Comparison of ENCODE assay signal across 20 cellular contexts in the genomic region with DNA sequence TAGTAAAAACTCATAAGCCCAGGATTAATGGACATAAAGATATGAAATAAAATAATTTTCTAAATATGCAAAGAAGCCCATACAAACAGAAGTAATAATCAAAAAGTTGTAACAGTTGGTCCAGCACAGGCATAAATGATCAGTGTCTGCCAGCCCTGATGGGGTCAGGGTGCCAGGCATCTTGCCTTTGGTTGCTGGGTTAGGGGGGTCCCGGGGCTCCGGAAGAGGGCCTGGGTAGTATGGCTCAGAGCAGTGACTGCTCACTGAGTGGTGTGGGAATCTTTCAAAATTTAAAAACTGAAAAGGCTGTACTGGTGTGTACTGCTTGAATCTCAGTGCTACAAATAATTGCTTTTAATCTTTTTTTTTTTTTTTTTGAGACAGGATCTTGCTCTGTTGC. TPM values are rescaled to one million over a fixed set of nuclear protein-coding genes. Genes with fewer than 3 reads are reported as not detected.
A peak's percentile ranks its signal among the peaks of the same experiment; 100 is the strongest.
DNase-seq lines count a peak whose midpoint lies in the region; ATAC-seq and TF ChIP-seq lines count a peak whose summit lies in the region.
"Had no signal": no experiment of that assay in that cellular context is flagged by ENCODE, and none has a peak within 500 bp of the region (broad histone marks: within the 10 kb centered on the region; RNA-seq: fewer than 3 reads in every experiment).

No MANE protein-coding gene starts in this region.

- H3K27ac ChIP-seq in layer of hippocampus (ENCODE audit: low read depth, low read length), result peak overlapping the region; percentile 95
- H3K27ac ChIP-seq in Peyer's patch, result peak overlapping the region in 1 of 4 donors; percentile 80
- H3K27ac ChIP-seq: WERI-Rb-1 had no signal

- no peak for DNase-seq in CD14-positive monocyte (ENCODE audit: low spot score)
- no peak for DNase-seq in adipocyte (ENCODE audit: low read depth)
- no peak for DNase-seq in Peyer's patch
- no peak for DNase-seq in middle frontal gyrus (ENCODE audit: extremely low spot score, low spot score)
- DNase-seq: activated naive CD8-positive, alpha-beta T cell treated with anti-CD3 and anti-CD28 coated beads, Interleukin-2, amount 10 ng/mL, durations not matched to agents 7 days and 5 days; activated T-cell treated with anti-CD3 and anti-CD28 coated beads, Interleukin-2, amount 50 U/mL, for 48 hours; HCEC 1CT; NCI-H1048; NCI-H2029 treated with DMSO at 0.1 percent for 48 hours; NCI-H510A treated with DMSO at 0.1 percent for 48 hours; SHP77; WERI-Rb-1 had no signal

- H3K27me3 Mint-ChIP-seq in CD14-positive monocyte (ENCODE audit: low read depth in 3 of 3), result peaks cover 0 to 2% (median under 1%) of the 10 kb centered on the region in 3 donors
- H3K27me3 Mint-ChIP-seq in stimulated activated memory B cell treated with anti-CD40 and anti-IgM and Interleukin-4, amounts not matched to agents 10 μg/mL and 1 μg/mL and 100 μg/mL, for 72 hours, result no peaks in the 10 kb centered on the region
- H3K27me3 Mint-ChIP-seq: central memory CD8-positive, alpha-beta T cell; stimulated activated naive CD8-positive, alpha-beta T cell treated with anti-CD3 and anti-CD28 coated beads, Interleukin-15, Interleukin-2, amounts not matched to agents 100 ng/mL and 50 ng/mL, for 24 hours had no signal

- H3K9me3 Mint-ChIP-seq in CD14-positive monocyte, result peaks cover 0 to 3% (median 0%) of the 10 kb centered on the region in 7 donors
- no peaks in the 10 kb centered on the region for H3K9me3 Mint-ChIP-seq in stimulated activated memory B cell treated with anti-CD40 and anti-IgM and Interleukin-4, amounts not matched to agents 10 μg/mL and 1 μg/mL and 100 μg/mL, for 72 hours
- H3K9me3 Mint-ChIP-seq: activated naive CD8-positive, alpha-beta T cell treated with anti-CD3 and anti-CD28 coated beads, Interleukin-2, amount 10 ng/mL, durations not matched to agents 7 days and 5 days; central memory CD8-positive, alpha-beta T cell; stimulated activated naive CD8-positive, alpha-beta T cell treated with anti-CD3 and anti-CD28 coated beads, Interleukin-15, Interleukin-2, amounts not matched to agents 100 ng/mL and 50 ng/mL, for 24 hours had no signal

- intact Hi-C loops in CD14-positive monocyte (cut with micrococcal nuclease), result loop anchor here in 1 of 2 donors (5.0 kb wide), 1 partner anchor 55 kb away; no protein-coding TSS in a partner anchor

- H3K9me3 ChIP-seq in adipocyte (ENCODE audit: control insufficient read depth, low read length) (no peaks in the 10 kb centered on the region), Peyer's patch (no peaks in the 10 kb centered on the region)

- peaks cover 4 to 9% of the 10 kb centered on the region in 2 donors for H3K36me3 Mint-ChIP-seq in CD14-positive monocyte
- H3K36me3 Mint-ChIP-seq in stimulated activated memory B cell treated with anti-CD40 and anti-IgM and Interleukin-4, amounts not matched to agents 10 μg/mL and 1 μg/mL and 100 μg/mL, for 72 hours, result no peaks in the 10 kb centered on the region

- no peak for TF ChIP-seq POLR2A in Peyer's patch (IDR thresholded peaks at IDR 0.05)

- H3K27ac Mint-ChIP-seq in CD14-positive monocyte, result peak overlapping the region; percentile 99 to 100 (median 100)
- H3K27ac Mint-ChIP-seq in stimulated activated memory B cell treated with anti-CD40 and anti-IgM and Interleukin-4, amounts not matched to agents 10 μg/mL and 1 μg/mL and 100 μg/mL, for 72 hours, result peak overlapping the region; percentile 80
- H3K27ac Mint-ChIP-seq: stimulated activated naive CD8-positive, alpha-beta T cell treated with anti-CD3 and anti-CD28 coated beads, Interleukin-15, Interleukin-2, amounts not matched to agents 100 ng/mL and 50 ng/mL, for 24 hours had no signal

- no peak overlapping the region for H3K4me3 Mint-ChIP-seq in CD14-positive monocyte
- no peak overlapping the region for H3K4me3 Mint-ChIP-seq in stimulated activated memory B cell treated with anti-CD40 and anti-IgM and Interleukin-4, amounts not matched to agents 10 μg/mL and 1 μg/mL and 100 μg/mL, for 72 hours

- H3K9ac ChIP-seq in adipocyte (ENCODE audit: low read length), result peak overlapping the region; percentile 86

- H3K36me3 ChIP-seq in adipocyte (ENCODE audit: control insufficient read depth, insufficient read depth, low read length, severe bottlenecking) (no peaks in the 10 kb centered on the region), Peyer's patch (no peaks in the 10 kb centered on the region)
- H3K36me3 ChIP-seq: WERI-Rb-1 had no signal

- peaks cover 61% of the 10 kb centered on the region for H3K4me1 Mint-ChIP-seq in CD14-positive monocyte
- H3K4me1 Mint-ChIP-seq in stimulated activated memory B cell treated with anti-CD40 and anti-IgM and Interleukin-4, amounts not matched to agents 10 μg/mL and 1 μg/mL and 100 μg/mL, for 72 hours, result peaks cover 9% of the 10 kb centered on the region

- H3K27me3 ChIP-seq in adipocyte (replicated peaks; ENCODE audit: control insufficient read depth, insufficient read depth, low read length) (no peaks in the 10 kb centered on the region), layer of hippocampus (ENCODE audit: control insufficient read depth, insufficient read depth, low read length) (no peaks in the 10 kb centered on the region), Peyer's patch (no peaks in the 10 kb centered on the region)
- H3K27me3 ChIP-seq: hepatocyte had no signal

- H3K4me1 ChIP-seq in adipocyte (ENCODE audit: control insufficient read depth, insufficient read depth, low read length), result peaks cover 25% of the 10 kb centered on the region
- peaks cover 0 to 15% (median 0%) of the 10 kb centered on the region in 4 donors for H3K4me1 ChIP-seq in Peyer's patch

- no peak for ATAC-seq in stimulated activated memory B cell treated with anti-CD40 and anti-IgM and Interleukin-4, amounts not matched to agents 10 μg/mL and 1 μg/mL and 100 μg/mL, for 72 hours
- no peak for ATAC-seq in esophagus mucosa
- ATAC-seq in GM21737 (IDR thresholded peaks at IDR 0.05; ENCODE audit: unreplicated experiment), result no peak
- ATAC-seq: K562 had no signal

- H3K4me3 ChIP-seq in adipocyte (ENCODE audit: low read length) (no peak overlapping the region), Peyer's patch (no peak overlapping the region)
- H3K4me3 ChIP-seq: hepatocyte, K562 had no signal

- TF ChIP-seq CTCF in CD14-positive monocyte (IDR thresholded peaks at IDR 0.05) (no peak), Peyer's patch (IDR thresholded peaks at IDR 0.05) (no peak)

RNA-seq across cellular contexts. Expression of gene QKI, which starts 7.7 kb away (rescaled TPM):
- 10 to 100 TPM; 24.3 to 71.8 TPM for polyA plus RNA-seq in CD14-positive monocyte
- 39.6 TPM for total RNA-seq in esophagus mucosa
- 100 to 1,000 TPM in 1 of 4 donors, 10 to 100 TPM in 2, 1 to 10 TPM in 1; 8.4 to 107 (median 37.1) TPM for total RNA-seq in Peyer's patch
